Comparison of ENCODE assay signal across 16 cellular contexts in the genomic region with DNA sequence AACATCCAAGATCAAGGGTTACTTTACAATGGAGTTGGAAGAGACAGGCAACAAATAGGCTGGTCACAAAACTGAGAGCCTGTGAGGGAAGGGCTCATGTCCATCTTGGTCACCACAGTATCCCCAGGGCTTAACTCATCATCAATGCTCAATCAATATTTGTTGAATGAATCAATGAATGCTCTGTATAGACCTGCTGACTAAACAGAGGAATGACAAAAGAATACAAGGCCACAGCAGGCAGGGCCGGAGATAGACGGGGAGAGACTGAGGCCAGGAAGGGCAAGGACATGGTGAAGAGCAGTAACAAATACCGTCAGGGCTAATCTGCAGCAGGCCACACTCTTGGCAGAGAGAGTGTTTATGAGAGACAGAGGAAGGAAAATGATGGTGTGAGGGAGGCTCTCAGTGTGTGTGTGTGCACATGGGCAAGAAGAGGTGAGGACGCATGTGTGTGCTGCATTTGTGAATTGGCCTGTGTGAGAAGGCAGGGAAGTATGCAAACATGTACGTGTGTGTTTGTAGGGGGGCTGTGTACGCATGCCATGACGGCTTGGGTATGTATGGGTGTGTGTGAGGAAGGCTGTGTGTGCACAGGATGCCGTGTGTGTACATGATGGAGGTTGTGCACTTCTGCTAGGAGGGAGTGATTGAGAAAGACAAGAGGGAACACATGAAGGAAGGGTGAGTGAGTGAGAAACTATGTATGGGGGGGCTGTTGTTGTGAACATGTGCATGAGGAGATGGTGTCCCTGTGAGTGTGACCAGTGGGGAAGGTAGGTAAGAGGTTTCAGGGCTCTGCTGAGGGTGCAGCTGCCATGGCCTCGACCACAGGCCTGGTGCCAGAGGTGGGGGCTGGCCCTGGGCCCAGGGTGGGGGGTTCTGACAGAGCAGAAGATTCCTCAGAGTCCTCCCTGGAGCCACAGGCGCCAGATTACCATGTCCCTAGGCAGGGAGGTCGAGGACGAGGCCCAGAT. TPM values are rescaled to one million over a fixed set of nuclear protein-coding genes. Genes with fewer than 3 reads are reported as not detected.
A peak's percentile ranks its signal among the peaks of the same experiment; 100 is the strongest.
DNase-seq lines count a peak whose midpoint lies in the region; ATAC-seq, FAIRE-seq and TF ChIP-seq lines count a peak whose summit lies in the region.
"Had no signal": no experiment of that assay in that cellular context is flagged by ENCODE, and none has a peak within 500 bp of the region (broad histone marks: within the 10 kb centered on the region; RNA-seq: fewer than 3 reads in every experiment).

No MANE protein-coding gene starts in this region.

- H3K4me1 Mint-ChIP-seq in Calu3 (ENCODE audit: low read depth, unreplicated experiment): peaks cover 7% of the 10 kb centered on the region

- intact Hi-C loops in esophagus squamous epithelium (cut with DNase I) (no loop called here), Calu3 (cut with micrococcal nuclease; ENCODE audit: unreplicated experiment) (no loop called here)

- no peak for TF ChIP-seq CTCF in esophagus squamous epithelium (IDR thresholded peaks at IDR 0.05)
- TF ChIP-seq CTCF in Calu3 (IDR thresholded peaks at IDR 0.05; ENCODE audit: unreplicated experiment): no peak

- no peaks in the 10 kb centered on the region for H3K9me3 Mint-ChIP-seq in Calu3 (ENCODE audit: low read depth, unreplicated experiment)
- H3K9me3 Mint-ChIP-seq: activated CD4-positive, alpha-beta T cell treated with anti-CD3 and anti-CD28 coated beads, Interleukin-2, amount 10 ng/mL, durations not matched to agents 24 days and 14 days; CD8-positive, alpha-beta T cell; neural crest cell had no signal

- H3K36me3 Mint-ChIP-seq in Calu3 (ENCODE audit: insufficient read depth, unreplicated experiment): peaks cover 1% of the 10 kb centered on the region

- peak overlapping the region in 1 of 2 experiments; percentile 15 for H3K4ac ChIP-seq in mesenchymal stem cell (ENCODE audit: low read depth in 1 of 2, low read length in 2 of 2)

- no peak overlapping the region for H3K4me3 ChIP-seq in esophagus squamous epithelium
- no peak overlapping the region for H3K4me3 ChIP-seq in mesenchymal stem cell (ENCODE audit: insufficient read depth in 1 of 2, low read depth in 1 of 2, low read length in 2 of 2)

- H4K8ac ChIP-seq in mesenchymal stem cell (ENCODE audit: low read length): no peak overlapping the region

- DNase-seq in HTR-8/SVneo (ENCODE audit: insufficient read length, low spot score): no peak
- DNase-seq in esophagus squamous epithelium (lab: John Stamatoyannopoulos, UW): no peak
- DNase-seq in mesenchymal stem cell: peak; percentile 53
- no peak for DNase-seq in Calu3
- DNase-seq in SIG-M5 treated with dmso at 0.1 percent for 504 hours (lab: John Stamatoyannopoulos, UW; ENCODE audit: unreplicated experiment): no peak
- DNase-seq: activated CD4-positive, alpha-beta T cell treated with anti-CD3 and anti-CD28 coated beads, Interleukin-2, amount 10 ng/mL, durations not matched to agents 24 days and 14 days; activated effector memory CD4-positive, alpha-beta T cell treated with Interleukin-2 at 50 U/mL for 16 hours; CD8-positive, alpha-beta T cell; erythroblast; kidney glomerular epithelial cell; NCI-H2107; T-helper 17 cell had no signal

- H4K91ac ChIP-seq in mesenchymal stem cell (ENCODE audit: low read length): no peak overlapping the region

- CTCF ChIA-PET in Calu3 (lab: Charles Lee): no interaction called here

- H3K27ac Mint-ChIP-seq in Calu3 (ENCODE audit: unreplicated experiment): no peak overlapping the region
- H3K27ac Mint-ChIP-seq: activated CD4-positive, alpha-beta T cell treated with anti-CD3 and anti-CD28 coated beads, Interleukin-2, amount 10 ng/mL, durations not matched to agents 24 days and 14 days; CD8-positive, alpha-beta T cell; T-helper 17 cell had no signal

- H3K79me1 ChIP-seq in mesenchymal stem cell (replicated peaks; ENCODE audit: low read length, poor library complexity, severe bottlenecking): peaks cover 37% of the 10 kb centered on the region

- H2BK15ac ChIP-seq in mesenchymal stem cell (ENCODE audit: low read depth, poor library complexity, severe bottlenecking): no peak overlapping the region

- BruUV-seq in Calu3 (replicated peaks; lab: Mats Ljungman, UMichigan): no TSS peak

- no peak overlapping the region for H2BK120ac ChIP-seq in mesenchymal stem cell (ENCODE audit: low read depth, low read length)

- H3K36me3 ChIP-seq in esophagus squamous epithelium (peaks cover 0 to 77% (median 0%) of the 10 kb centered on the region in 3 donors), mesenchymal stem cell (ENCODE audit: control insufficient read depth in 1 of 2, insufficient read depth in 2 of 2, low read depth in 1 of 2, low read length in 2 of 2) (peaks cover 9 to 34% of the 10 kb centered on the region in 2 experiments)

- H3K4me1 ChIP-seq in esophagus squamous epithelium (peaks cover 38 to 98% (median 68%) of the 10 kb centered on the region in 3 donors), mesenchymal stem cell (ENCODE audit: control insufficient read depth, insufficient read depth, low read depth, low read length) (peaks cover 71% of the 10 kb centered on the region)

- H3K4me2 ChIP-seq in mesenchymal stem cell (ENCODE audit: low read length, poor library complexity, severe bottlenecking): no peak overlapping the region

- ATAC-seq in HG03565 (IDR thresholded peaks at IDR 0.05; ENCODE audit: unreplicated experiment): no peak
- ATAC-seq in HG03135 (IDR thresholded peaks at IDR 0.05; ENCODE audit: unreplicated experiment): no peak
- ATAC-seq: CD8-positive, alpha-beta T cell; T-helper 17 cell had no signal

- no peak overlapping the region for H2AFZ ChIP-seq in mesenchymal stem cell (ENCODE audit: low read depth, low read length)

- no peak overlapping the region for H2BK5ac ChIP-seq in mesenchymal stem cell (ENCODE audit: low read depth, low read length, poor library complexity, severe bottlenecking)

- H3K9me3 ChIP-seq in esophagus squamous epithelium: no peaks in the 10 kb centered on the region
- no peaks in the 10 kb centered on the region for H3K9me3 ChIP-seq in mesenchymal stem cell (ENCODE audit: control insufficient read depth, low read length)

- no peak overlapping the region for H2AK5ac ChIP-seq in mesenchymal stem cell (ENCODE audit: low read length, severe bottlenecking)

- peak overlapping the region in 1 of 2 experiments; percentile 2 for H3K23ac ChIP-seq in mesenchymal stem cell (ENCODE audit: low read length in 2 of 2)

- no peak for TF ChIP-seq POLR2A in esophagus squamous epithelium (IDR thresholded peaks at IDR 0.05)

- peak overlapping the region in 1 of 2 experiments; percentile 46 for H3K14ac ChIP-seq in mesenchymal stem cell (ENCODE audit: low read length in 2 of 2)

- no peaks in the 10 kb centered on the region for H3K27me3 Mint-ChIP-seq in Calu3 (ENCODE audit: unreplicated experiment)
- H3K27me3 Mint-ChIP-seq: activated CD4-positive, alpha-beta T cell treated with anti-CD3 and anti-CD28 coated beads, Interleukin-2, amount 10 ng/mL, durations not matched to agents 24 days and 14 days; T-helper 17 cell had no signal

- H2BK12ac ChIP-seq in mesenchymal stem cell (ENCODE audit: low read length in 2 of 2): peak overlapping the region in 1 of 2 experiments; percentile 2

- H3K4me3 Mint-ChIP-seq in Calu3 (ENCODE audit: low read depth, unreplicated experiment): no peak overlapping the region
- H3K4me3 Mint-ChIP-seq: activated CD4-positive, alpha-beta T cell treated with anti-CD3 and anti-CD28 coated beads, Interleukin-2, amount 10 ng/mL, durations not matched to agents 24 days and 14 days; CD8-positive, alpha-beta T cell; neural crest cell; T-helper 17 cell had no signal

- peak overlapping the region; percentile 28 for H3K9ac ChIP-seq in mesenchymal stem cell (ENCODE audit: low read length)

- H3K27me3 ChIP-seq in esophagus squamous epithelium (no peaks in the 10 kb centered on the region), mesenchymal stem cell (ENCODE audit: control insufficient read depth in 1 of 2, insufficient read depth in 1 of 2, low read length in 2 of 2) (no peaks in the 10 kb centered on the region)

- peak overlapping the region in 1 of 2 experiments; percentile 85 for H3K18ac ChIP-seq in mesenchymal stem cell (ENCODE audit: low read depth in 1 of 2, low read length in 2 of 2)

- H3K27ac ChIP-seq in esophagus squamous epithelium (peak overlapping the region; percentile 4 to 99 (median 92)), mesenchymal stem cell (ENCODE audit: low read length, poor library complexity, severe bottlenecking) (no peak overlapping the region), temporal lobe (ENCODE audit: low read depth, low read length) (peak overlapping the region; percentile 1)

- WGBS in esophagus squamous epithelium, 2 donors: 60% methylated on average over 11 to 12 of the region's 12 CpGs
- 88% methylated on average over 12 of the region's 12 CpGs for WGBS in mesenchymal stem cell

- FAIRE-seq in HTR-8/SVneo (lab: Jason Lieb, UNC): peak; percentile 33

RNA-seq across cellular contexts. Expression of gene AHDC1, which starts 15.4 kb away (rescaled TPM):
- total RNA-seq in esophagus squamous epithelium: 100 to 1,000 TPM in 1 of 4 donors, 10 to 100 TPM in 3; 22.2 to 112 (median 30.6) TPM
- 27.0 TPM for polyA plus RNA-seq in mesenchymal stem cell (2013, experiment 1 of 2)
- polyA plus RNA-seq in mesenchymal stem cell (2013, experiment 2 of 2): 24.1 TPM
- 16.5 TPM for total RNA-seq in temporal lobe
- total RNA-seq in Calu3 (2022): 20.8 and 21.5 TPM in 2 replicates

RNA-seq across cellular contexts. Expression of gene FGR, which starts 46.4 kb away (rescaled TPM):
- 10 to 100 TPM in 2 of 4 donors, 1 to 10 TPM in 2; 1.2 to 12.4 (median 7.5) TPM for total RNA-seq in esophagus squamous epithelium
- polyA plus RNA-seq in mesenchymal stem cell (2013, experiment 1 of 2): 0.04 TPM
- 0.03 TPM for polyA plus RNA-seq in mesenchymal stem cell (2013, experiment 2 of 2)
- total RNA-seq in temporal lobe: 1.7 TPM
- total RNA-seq in Calu3 (2022): not detected in 2 replicates
- total RNA-seq: neural crest cell had no signal
